2 cellular contexts compared by ENCODE assay signal in genomic region chr1:209657140-209657879, GRCh38.
TF ChIP-seq lines count a peak whose summit lies in the region.

No MANE protein-coding gene starts in this region.

TF ChIP-seq in Ishikawa, 13 proteins besides CTCF, POLR2A, EP300 and RAD21:
- TF ChIP-seq YY1 (IDR thresholded peaks at IDR 0.05; ENCODE audit: low read depth) (no peak), TCF12 (IDR thresholded peaks at IDR 0.05; ENCODE audit: low read depth) (peak; percentile 75), USF1 (IDR thresholded peaks at IDR 0.05) (no peak), NFIC (IDR thresholded peaks at IDR 0.05) (peak; percentile 58; the same call in 1 of the 2 replicates), REST (IDR thresholded peaks at IDR 0.05; ENCODE audit: low read depth) (no peak), FOXM1 (IDR thresholded peaks at IDR 0.05; ENCODE audit: borderline replicate concordance, low read depth) (no peak), CEBPB (IDR thresholded peaks at IDR 0.05) (no peak), EGR1 (IDR thresholded peaks at IDR 0.05) (no peak), MAX (IDR thresholded peaks at IDR 0.05) (no peak), TEAD4 (IDR thresholded peaks at IDR 0.05) (peak; percentile 85), TAF1 (IDR thresholded peaks at IDR 0.05; ENCODE audit: low read depth) (no peak), ZBTB7A (IDR thresholded peaks at IDR 0.05; ENCODE audit: low read depth) (no peak), CREB1 (IDR thresholded peaks at IDR 0.05; ENCODE audit: low read depth) (peak; percentile 40; the same call in 1 of the 2 replicates)

TF ChIP-seq in GM12878, 131 proteins besides CTCF, POLR2A, EP300 and RAD21 (continues in another document):
- TF ChIP-seq ZNF24 (IDR thresholded peaks at IDR 0.05) (no peak), CEBPZ (IDR thresholded peaks at IDR 0.05; ENCODE audit: low read depth, low read length) (no peak), PKNOX1 (IDR thresholded peaks at IDR 0.05) (peak; percentile 29; the same call in 1 of the 2 replicates), NR2F1 (conservative IDR thresholded peaks at IDR 0.05) (peak; percentile 86), CREB1 (IDR thresholded peaks at IDR 0.05; ENCODE audit: low read depth) (peak; percentile 85), SUPT20H (IDR thresholded peaks at IDR 0.05; ENCODE audit: borderline replicate concordance, control insufficient read depth, low read depth, low read length) (no peak), TARDBP (IDR thresholded peaks at IDR 0.05; ENCODE audit: borderline replicate concordance) (no peak), MTA2 (IDR thresholded peaks at IDR 0.05; ENCODE audit: low read depth) (peak; percentile 41; the same call in 1 of the 2 replicates), ATF7 (IDR thresholded peaks at IDR 0.05; ENCODE audit: low read depth) (peak; percentile 69), SIN3A (IDR thresholded peaks at IDR 0.05; ENCODE audit: low read depth, low read length) (no peak), GABPA (IDR thresholded peaks at IDR 0.05; ENCODE audit: low read depth) (peak; percentile 62), BCLAF1 (IDR thresholded peaks at IDR 0.05) (no peak), BMI1 (IDR thresholded peaks at IDR 0.05; ENCODE audit: borderline replicate concordance) (no peak), RUNX3 (IDR thresholded peaks at IDR 0.05; ENCODE audit: low read length) (peak; percentile 74), TBL1XR1 (IDR thresholded peaks at IDR 0.05; ENCODE audit: low read depth, low read length) (no peak), NKRF (conservative IDR thresholded peaks at IDR 0.05) (no peak), IRF4 (IDR thresholded peaks at IDR 0.05; ENCODE audit: low read depth, low read length) (no peak), ZBTB33 (IDR thresholded peaks at IDR 0.05) (no peak), ELK1 (IDR thresholded peaks at IDR 0.05; ENCODE audit: low read depth, low read length) (no peak), ZNF592 (IDR thresholded peaks at IDR 0.05) (no peak), ZNF687 (IDR thresholded peaks at IDR 0.05) (peak; percentile 91), NR2C1 (IDR thresholded peaks at IDR 0.05) (peak; percentile 69), POU2F2 (IDR thresholded peaks at IDR 0.05; ENCODE audit: borderline replicate concordance, low read depth, low read length) (no peak), MTA3 (IDR thresholded peaks at IDR 0.05; ENCODE audit: borderline replicate concordance, low read length) (no peak), BCL11A (IDR thresholded peaks at IDR 0.05; ENCODE audit: low read depth, low read length) (no peak)
